ENCODE assay signal across 21 cellular contexts in the genomic region with DNA sequence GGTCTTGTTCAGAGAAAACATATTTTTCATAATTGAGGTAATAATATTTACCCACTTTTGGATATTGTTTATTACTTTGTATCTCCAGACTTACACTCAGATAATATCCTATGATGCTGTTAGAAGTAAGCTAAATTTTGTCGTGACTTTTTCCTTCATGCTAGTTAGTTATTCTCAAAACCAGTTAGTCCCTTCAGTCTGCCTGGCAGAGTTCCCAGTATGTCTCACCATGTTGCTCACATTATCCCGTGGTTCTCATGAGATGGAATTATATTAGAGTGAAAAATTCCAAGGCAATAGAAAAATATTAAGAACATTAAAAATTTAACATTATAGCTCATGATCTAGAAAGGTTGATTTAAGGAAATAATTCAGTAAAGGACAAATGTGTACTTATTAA.
A peak's percentile ranks its signal among the peaks of the same experiment; 100 is the strongest.
DNase-seq lines count a peak whose midpoint lies in the region; ATAC-seq, FAIRE-seq and TF ChIP-seq lines count a peak whose summit lies in the region.
"Had no signal": no experiment of that assay in that cellular context is flagged by ENCODE, and none has a peak within 500 bp of the region (broad histone marks: within the 10 kb centered on the region; RNA-seq: fewer than 3 reads in every experiment).

No MANE protein-coding gene starts in this region.

- DNase-seq in AG04449 (ENCODE audit: low read depth, low spot score) (peak; percentile 33), LHCN-M2 (ENCODE audit: low read depth) (peak; percentile 83), bronchial epithelial cell (ENCODE audit: low read depth) (peak; percentile 21), hepatic stellate cell (ENCODE audit: low spot score) (peak; percentile 2), putamen (ENCODE audit: low spot score) (no peak)
- DNase-seq: activated T-cell treated with anti-CD3 and anti-CD28 coated beads, Interleukin-2, amount 50 U/mL, for 72 hours; esophagus squamous epithelium; left colon; NCI-H1105; NCI-H2107; NCI-H524; right cardiac atrium; SHP77 treated with DMSO at 0.1 percent for 48 hours; upper lobe of right lung had no signal

- H3K4me3 ChIP-seq in AG04449 (ENCODE audit: low read depth, low read length): no peak overlapping the region
- no peak overlapping the region for H3K4me3 ChIP-seq in bronchial epithelial cell (ENCODE audit: low read depth, low read length)
- H3K4me3 ChIP-seq: cardiac muscle cell, esophagus squamous epithelium, K562, upper lobe of right lung had no signal

- POLR2A ChIA-PET in AG04449 (lab: Yijun Ruan, JAX): no interaction called here

- no peaks in the 10 kb centered on the region for H3K27me3 ChIP-seq in bronchial epithelial cell (ENCODE audit: control insufficient read depth, insufficient read depth, low read length)
- H3K27me3 ChIP-seq: cardiac muscle cell, esophagus squamous epithelium, upper lobe of right lung had no signal

- FAIRE-seq in bronchial epithelial cell (lab: Jason Lieb, UNC): no peak
- FAIRE-seq: K562 had no signal

- no peaks in the 10 kb centered on the region for H3K36me3 ChIP-seq in bronchial epithelial cell (ENCODE audit: control insufficient read depth, insufficient read depth, low read length)
- H3K36me3 ChIP-seq: cardiac muscle cell, esophagus squamous epithelium, upper lobe of right lung had no signal

- no peak for TF ChIP-seq CTCF in AG04449 (IDR thresholded peaks at IDR 0.05; ENCODE audit: insufficient read depth, low read length, missing control alignments)
- TF ChIP-seq CTCF in bronchial epithelial cell (IDR thresholded peaks at IDR 0.05; ENCODE audit: insufficient read depth, low read length, severe bottlenecking): no peak

- ATAC-seq in GM19035 (IDR thresholded peaks at IDR 0.05; ENCODE audit: unreplicated experiment) (no peak), GM21529 (IDR thresholded peaks at IDR 0.05; ENCODE audit: unreplicated experiment) (no peak), GM18870 (IDR thresholded peaks at IDR 0.05; ENCODE audit: unreplicated experiment) (no peak)
- ATAC-seq: activated naive CD4-positive, alpha-beta T cell treated with anti-CD3 and anti-CD28 coated beads, Interleukin-2, amount 50 U/mL, for 72 hours; activated T-cell treated with anti-CD3 and anti-CD28 coated beads, Interleukin-2, amount 50 U/mL, for 72 hours; HCT116; K562; left colon; right cardiac atrium; upper lobe of right lung had no signal

- CTCF ChIA-PET in AG04449 (lab: Yijun Ruan, JAX): interaction anchor here (3.0 kb wide), 1 partner anchor 40 kb away, joined by 11 read pairs; no protein-coding TSS in a partner anchor
